1 cellular context compared by ENCODE assay signal in genomic region chr21:38806153-38806941, GRCh38.
TF ChIP-seq lines count a peak whose summit lies in the region.

No MANE protein-coding gene starts in this region.

TF ChIP-seq in HepG2, 621 proteins besides CTCF, POLR2A, EP300 and RAD21 (continues in another document):
- TF ChIP-seq ATF2 (CRISPR knock-in tag; IDR thresholded peaks at IDR 0.05), result no peak
- 0 out of 2 replicates have a peak, but pooled peaks have one; percentile 23 for TF ChIP-seq SIN3A (IDR thresholded peaks at IDR 0.05; ENCODE audit: borderline replicate concordance, low read depth, low read length)
- no peak for TF ChIP-seq IRF2 (CRISPR knock-in tag; IDR thresholded peaks at IDR 0.05)
- TF ChIP-seq ZBTB44 (CRISPR knock-in tag; IDR thresholded peaks at IDR 0.05), result no peak
- TF ChIP-seq PLSCR1 (CRISPR knock-in tag; IDR thresholded peaks at IDR 0.05; ENCODE audit: borderline replicate concordance), result no peak
- peak; percentile 89 for TF ChIP-seq RBFOX2 (IDR thresholded peaks at IDR 0.05; ENCODE audit: low read depth, low read length)
- TF ChIP-seq THYN1 (CRISPR knock-in tag; IDR thresholded peaks at IDR 0.05; ENCODE audit: borderline replicate concordance, low read depth), result no peak
- TF ChIP-seq ATRX (CRISPR knock-in tag; IDR thresholded peaks at IDR 0.05; ENCODE audit: borderline replicate concordance), result no peak
- TF ChIP-seq GTF2F1 (IDR thresholded peaks at IDR 0.05; ENCODE audit: low read length), result no peak
- 0 out of 2 replicates have a peak, but pooled peaks have one; percentile 17 for TF ChIP-seq PRMT3 (CRISPR knock-in tag; IDR thresholded peaks at IDR 0.05; ENCODE audit: borderline replicate concordance, low read depth)
- no peak for TF ChIP-seq TFAP4 (IDR thresholded peaks at IDR 0.05; ENCODE audit: borderline replicate concordance, low read depth)
- TF ChIP-seq GMEB1 (CRISPR knock-in tag; IDR thresholded peaks at IDR 0.05; ENCODE audit: borderline replicate concordance), result 0 out of 2 replicates have a peak, but pooled peaks have one; percentile 19
- no peak for TF ChIP-seq ZNF20 (CRISPR knock-in tag; IDR thresholded peaks at IDR 0.05)
- no peak for TF ChIP-seq ZNF484 (CRISPR knock-in tag; IDR thresholded peaks at IDR 0.05; ENCODE audit: borderline replicate concordance, low read depth)
- 0 out of 2 replicates have a peak, but pooled peaks have one; percentile 16 for TF ChIP-seq ZBTB7B (CRISPR knock-in tag; IDR thresholded peaks at IDR 0.05)
- TF ChIP-seq ZNF414 (CRISPR knock-in tag; IDR thresholded peaks at IDR 0.05), result no peak
- no peak for TF ChIP-seq BORCS8-MEF2B (CRISPR knock-in tag; IDR thresholded peaks at IDR 0.05)
- no peak for TF ChIP-seq HNF4G (IDR thresholded peaks at IDR 0.05; ENCODE audit: borderline replicate concordance, low read depth, low read length)
- TF ChIP-seq HNF4G (CRISPR knock-in tag; IDR thresholded peaks at IDR 0.05; ENCODE audit: borderline replicate concordance, low read depth), result 0 out of 2 replicates have a peak, but pooled peaks have one; percentile 3
- 0 out of 2 replicates have a peak, but pooled peaks have one; percentile 36 for TF ChIP-seq ZNF503 (CRISPR knock-in tag; IDR thresholded peaks at IDR 0.05)
- TF ChIP-seq ZNF576 (CRISPR knock-in tag; IDR thresholded peaks at IDR 0.05), result no peak
- no peak; the same call in 1 of the 2 replicates for TF ChIP-seq EEA1 (CRISPR knock-in tag; IDR thresholded peaks at IDR 0.05; ENCODE audit: borderline replicate concordance)
- no peak for TF ChIP-seq CEBPG (CRISPR knock-in tag; IDR thresholded peaks at IDR 0.05)
- 0 out of 2 replicates have a peak, but pooled peaks have one; percentile 14 for TF ChIP-seq ZNF841 (CRISPR knock-in tag; IDR thresholded peaks at IDR 0.05; ENCODE audit: borderline replicate concordance)
- TF ChIP-seq ZBTB10 (CRISPR knock-in tag; IDR thresholded peaks at IDR 0.05; ENCODE audit: borderline replicate concordance), result peak; percentile 41; the same call in 1 of the 2 replicates
- TF ChIP-seq TARDBP (CRISPR knock-in tag; IDR thresholded peaks at IDR 0.05), result no peak
- no peak for TF ChIP-seq SALL2 (CRISPR knock-in tag; IDR thresholded peaks at IDR 0.05)
- TF ChIP-seq MED1 (CRISPR knock-in tag; IDR thresholded peaks at IDR 0.05), result 0 out of 2 replicates have a peak, but pooled peaks have one; percentile 30
- TF ChIP-seq ZNF207 (IDR thresholded peaks at IDR 0.05; ENCODE audit: borderline replicate concordance), result no peak
- TF ChIP-seq NKX3-1 (CRISPR knock-in tag; IDR thresholded peaks at IDR 0.05), result peak; percentile 56; the same call in 1 of the 2 replicates
- TF ChIP-seq ZNF142 (CRISPR knock-in tag; IDR thresholded peaks at IDR 0.05), result no peak
- TF ChIP-seq MYPOP (CRISPR knock-in tag; IDR thresholded peaks at IDR 0.05), result no peak
- no peak for TF ChIP-seq KAT7 (CRISPR knock-in tag; IDR thresholded peaks at IDR 0.05; ENCODE audit: borderline replicate concordance)
- TF ChIP-seq BRD4 (CRISPR knock-in tag; IDR thresholded peaks at IDR 0.05), result 0 out of 2 replicates have a peak, but pooled peaks have one; percentile 32
- TF ChIP-seq ZNF781 (CRISPR knock-in tag; IDR thresholded peaks at IDR 0.05; ENCODE audit: borderline replicate concordance, not compliant biosample characterization), result no peak
- no peak for TF ChIP-seq ZNF350 (CRISPR knock-in tag; IDR thresholded peaks at IDR 0.05; ENCODE audit: borderline replicate concordance, low read depth)
- peak; percentile 77 for TF ChIP-seq SRSF4 (IDR thresholded peaks at IDR 0.05; ENCODE audit: low read depth, low read length, poor library complexity, severe bottlenecking)
- no peak for TF ChIP-seq TEAD3 (CRISPR knock-in tag; optimal IDR thresholded peaks at IDR 0.05; ENCODE audit: borderline replicate concordance)
- TF ChIP-seq CBX5 (CRISPR knock-in tag; IDR thresholded peaks at IDR 0.05; ENCODE audit: borderline replicate concordance), result no peak
- 0 out of 2 replicates have a peak, but pooled peaks have one; percentile 24 for TF ChIP-seq ZFP36L1 (CRISPR knock-in tag; IDR thresholded peaks at IDR 0.05)
